In the genomic region with DNA sequence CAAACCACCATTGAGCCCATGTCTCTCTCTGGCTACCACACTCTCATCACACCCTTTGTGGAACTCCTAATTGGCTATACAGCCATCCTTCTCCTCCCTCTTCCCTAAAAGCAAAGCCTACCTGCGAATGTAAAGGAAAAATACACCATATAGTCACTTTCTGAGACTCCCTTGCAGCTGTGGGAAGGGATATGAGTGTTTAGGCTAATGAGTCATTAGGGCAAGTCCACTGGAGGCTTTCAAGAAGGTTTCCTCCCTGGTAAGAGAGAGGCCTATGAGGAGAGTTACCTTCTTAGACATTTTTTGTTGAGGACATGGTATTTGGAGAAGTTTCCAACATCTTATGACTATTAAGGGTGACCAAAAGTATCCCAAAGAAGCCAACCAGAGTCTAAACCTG, we compare ENCODE assay signal across 32 cellular contexts. TPM values are rescaled to one million over a fixed set of nuclear protein-coding genes. Genes with fewer than 3 reads are reported as not detected.
A peak's percentile ranks its signal among the peaks of the same experiment; 100 is the strongest.
DNase-seq lines count a peak whose midpoint lies in the region; ATAC-seq, FAIRE-seq and TF ChIP-seq lines count a peak whose summit lies in the region.
"Had no signal": no experiment of that assay in that cellular context is flagged by ENCODE, and none has a peak within 500 bp of the region (broad histone marks: within the 10 kb centered on the region; RNA-seq: fewer than 3 reads in every experiment).

No MANE protein-coding gene starts in this region.

- H3K4me3 ChIP-seq in bronchial epithelial cell (ENCODE audit: low read depth, low read length), result no peak overlapping the region
- H3K4me3 ChIP-seq: heart right ventricle, K562, prostate gland had no signal

- peaks cover 14% of the 10 kb centered on the region for H3K36me3 Mint-ChIP-seq in activated CD4-positive, alpha-beta T cell treated with anti-CD3 and anti-CD28 coated beads for 36 hours (ENCODE audit: low read depth)
- H3K36me3 Mint-ChIP-seq in HFFc6 (ENCODE audit: low read depth), result no peaks in the 10 kb centered on the region
- H3K36me3 Mint-ChIP-seq: CD14-positive monocyte, type B pancreatic cell had no signal

- peak; percentile 24 for ATAC-seq in activated CD4-positive, alpha-beta T cell treated with anti-CD3 and anti-CD28 coated beads for 36 hours
- ATAC-seq in sciatic nerve, result no peak
- ATAC-seq: effector memory CD8-positive, alpha-beta T cell; esophagus mucosa; heart right ventricle; K562; naive thymus-derived CD4-positive, alpha-beta T cell had no signal

- H3K4me1 Mint-ChIP-seq in activated CD4-positive, alpha-beta T cell treated with anti-CD3 and anti-CD28 coated beads for 36 hours, result peaks cover 16% of the 10 kb centered on the region
- peaks cover 21% of the 10 kb centered on the region for H3K4me1 Mint-ChIP-seq in HFFc6 (ENCODE audit: low read depth)

- POLR2A ChIA-PET in activated CD4-positive, alpha-beta T cell treated with anti-CD3 and anti-CD28 coated beads for 36 hours (lab: Charles Lee), result interaction anchor here (0.7 kb wide), 1 partner anchor 576 kb away, joined by 3 read pairs; no protein-coding TSS in a partner anchor

- no peaks in the 10 kb centered on the region for H3K36me3 ChIP-seq in bronchial epithelial cell (ENCODE audit: control insufficient read depth, insufficient read depth, low read length)
- H3K36me3 ChIP-seq: heart right ventricle, prostate gland had no signal

- peaks cover 5% of the 10 kb centered on the region for H3K27me3 Mint-ChIP-seq in activated CD4-positive, alpha-beta T cell treated with anti-CD3 and anti-CD28 coated beads for 36 hours
- H3K27me3 Mint-ChIP-seq in HFFc6 (ENCODE audit: insufficient read depth), result peaks cover 2% of the 10 kb centered on the region
- H3K27me3 Mint-ChIP-seq: activated CD4-positive, alpha-beta memory T cell treated with anti-CD3 and anti-CD28 coated beads for 36 hours had no signal

- no peak overlapping the region for H3K4me3 Mint-ChIP-seq in activated CD4-positive, alpha-beta T cell treated with anti-CD3 and anti-CD28 coated beads for 36 hours
- no peak overlapping the region for H3K4me3 Mint-ChIP-seq in HFFc6
- H3K4me3 Mint-ChIP-seq: activated CD4-positive, alpha-beta memory T cell treated with anti-CD3 and anti-CD28 coated beads for 36 hours; activated naive CD8-positive, alpha-beta T cell treated with anti-CD3 and anti-CD28 coated beads, Interleukin-2, amount 10 ng/mL, durations not matched to agents 7 days and 5 days; CD14-positive monocyte; effector memory CD8-positive, alpha-beta T cell; naive thymus-derived CD4-positive, alpha-beta T cell; type B pancreatic cell had no signal

- no peak for DNase-seq in activated CD4-positive, alpha-beta T cell treated with anti-CD3 and anti-CD28 coated beads for 36 hours
- DNase-seq in activated CD4-positive, alpha-beta T cell treated with anti-CD3 and anti-CD28 coated beads for 4 hours, result no peak
- peak; percentile 10 for DNase-seq in HFFc6
- DNase-seq in bronchial epithelial cell (ENCODE audit: low read depth), result peak; percentile 75
- DNase-seq in renal cortical epithelial cell (ENCODE audit: low read depth), result peak; percentile 37
- no peak for DNase-seq in C1 segment of cervical spinal cord (lab: John Stamatoyannopoulos, UW)
- no peak for DNase-seq in T1000 (lab: John Stamatoyannopoulos, UW)
- no peak for DNase-seq in sciatic nerve (ENCODE audit: low spot score)
- DNase-seq: activated CD4-positive, alpha-beta memory T cell treated with anti-CD3 and anti-CD28 coated beads for 36 hours; activated CD4-positive, CD25-positive, alpha-beta regulatory T cell; activated CD8-positive, alpha-beta memory T cell treated with anti-CD3 and anti-CD28 coated beads, Interleukin-2, amount 50 U/mL, for 48 hours; activated naive CD8-positive, alpha-beta T cell treated with anti-CD3 and anti-CD28 coated beads, Interleukin-2, amount 10 ng/mL, durations not matched to agents 7 days and 5 days; Caco-2; central memory CD4-positive, alpha-beta T cell; cortex of kidney; DMS53; effector memory CD8-positive, alpha-beta T cell; GF-D8; heart right ventricle; midbrain; naive thymus-derived CD4-positive, alpha-beta T cell; NCI-H1092 treated with DMSO at 0.1 percent for 48 hours; NCI-H1694 treated with DMSO at 0.1 percent for 48 hours; nucleus accumbens; stimulated activated CD4-positive, alpha-beta T cell treated with anti-CD3 and anti-CD28 coated beads, Interleukin-4, amount 100 ng/mL, for 24 hours had no signal

- intact Hi-C loops in activated CD4-positive, alpha-beta T cell treated with anti-CD3 and anti-CD28 coated beads for 36 hours (cut with DNase I, micrococcal nuclease), result loop anchor here (5.0 kb wide), 2 partner anchors 166 to 404 kb away; a partner anchor contains a TSS
- intact Hi-C loops in sciatic nerve (cut with DNase I), result no loop called here

- no peak overlapping the region for H3K27ac Mint-ChIP-seq in activated CD4-positive, alpha-beta T cell treated with anti-CD3 and anti-CD28 coated beads for 36 hours
- H3K27ac Mint-ChIP-seq in HFFc6, result no peak overlapping the region
- H3K27ac Mint-ChIP-seq: activated CD4-positive, alpha-beta memory T cell treated with anti-CD3 and anti-CD28 coated beads for 36 hours; activated naive CD8-positive, alpha-beta T cell treated with anti-CD3 and anti-CD28 coated beads, Interleukin-2, amount 10 ng/mL, durations not matched to agents 7 days and 5 days; CD14-positive monocyte; effector memory CD8-positive, alpha-beta T cell; naive thymus-derived CD4-positive, alpha-beta T cell; type B pancreatic cell had no signal

- no peaks in the 10 kb centered on the region for H3K27me3 ChIP-seq in bronchial epithelial cell (ENCODE audit: control insufficient read depth, insufficient read depth, low read length)

- CTCF ChIA-PET in activated CD4-positive, alpha-beta T cell treated with anti-CD3 and anti-CD28 coated beads for 36 hours (lab: Charles Lee), result interaction anchor here (1.0 to 1.4 kb wide), 2 partner anchors 298 to 308 kb away, joined by 3 read pairs; no protein-coding TSS in a partner anchor

- H3K9me3 Mint-ChIP-seq in activated CD4-positive, alpha-beta T cell treated with anti-CD3 and anti-CD28 coated beads for 36 hours (ENCODE audit: low read depth), result no peaks in the 10 kb centered on the region
- H3K9me3 Mint-ChIP-seq in HFFc6, result no peaks in the 10 kb centered on the region
- H3K9me3 Mint-ChIP-seq: activated CD4-positive, alpha-beta memory T cell treated with anti-CD3 and anti-CD28 coated beads for 36 hours; activated naive CD8-positive, alpha-beta T cell treated with anti-CD3 and anti-CD28 coated beads, Interleukin-2, amount 10 ng/mL, durations not matched to agents 7 days and 5 days; effector memory CD8-positive, alpha-beta T cell; type B pancreatic cell had no signal

- no peak for FAIRE-seq in bronchial epithelial cell (lab: Jason Lieb, UNC)
- FAIRE-seq: astrocyte, frontal cortex, K562 had no signal

- TF ChIP-seq CTCF in HFFc6 (IDR thresholded peaks at IDR 0.05) (no peak), bronchial epithelial cell (IDR thresholded peaks at IDR 0.05; ENCODE audit: insufficient read depth, low read length, severe bottlenecking) (no peak)

RNA-seq across cellular contexts. Expression of a gene that starts 4.1 kb away (rescaled TPM):
- total RNA-seq in activated CD4-positive, alpha-beta T cell treated with anti-CD3 and anti-CD28 coated beads for 36 hours, result 10 to 100 TPM; 44.1 to 46.9 TPM
- 10 to 100 TPM; 16.3 to 20.9 (median 17.2) TPM for total RNA-seq in HFFc6 (2021; fragmentation: NEBNext Ultra II Directional; extraction: Animal tissue kit (Norgen Biotek cat#: 25700))
- total RNA-seq in bronchial epithelial cell, result 10.8 and 26.9 TPM in 2 replicates
- 54.5 and 60.6 TPM in 2 replicates for total RNA-seq in renal cortical epithelial cell
- 24.6 TPM for total RNA-seq in sciatic nerve

Comparison
In these comparisons a context has a peak if more than half of its experiments do, and no peak if none do; other contexts are left out.
1. DNase-seq: peak in HFFc6 (single experiment), bronchial epithelial cell (single experiment) and renal cortical epithelial cell (single experiment); none in activated CD4-positive, alpha-beta T cell treated with anti-CD3 and anti-CD28 coated beads for 36 hours (single experiment), activated CD4-positive, alpha-beta T cell treated with anti-CD3 and anti-CD28 coated beads for 4 hours (0 of 2), C1 segment of cervical spinal cord (0 of 14), T1000 (single experiment) and sciatic nerve (single experiment).